In the genomic region with DNA sequence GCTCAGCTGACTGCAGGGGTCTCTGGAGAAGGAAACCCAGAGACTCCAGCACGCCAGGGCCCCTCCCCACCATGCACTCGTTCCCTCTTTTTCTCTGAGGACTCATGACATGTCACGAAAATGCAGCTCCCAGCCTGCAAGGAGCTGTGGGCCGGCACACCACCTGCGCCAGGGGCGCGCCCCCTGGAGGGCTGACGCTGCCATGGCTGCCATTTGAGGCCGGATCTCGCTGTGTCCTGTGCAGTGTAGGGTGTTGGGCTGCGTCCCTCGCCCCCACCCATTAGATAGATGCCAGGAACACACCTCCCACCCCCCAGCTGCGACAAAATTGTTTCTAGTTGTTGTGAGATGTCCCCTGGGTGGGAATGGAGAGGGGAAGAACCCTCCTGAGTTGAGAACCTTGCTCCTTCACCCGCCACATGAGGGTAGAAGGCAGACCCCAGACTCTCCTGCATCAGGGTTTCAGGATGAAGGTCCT, we compare ENCODE assay signal across 9 cellular contexts. TPM values are rescaled to one million over a fixed set of nuclear protein-coding genes. Genes with fewer than 3 reads are reported as not detected.
DNase-seq lines count a peak whose midpoint lies in the region; ATAC-seq and TF ChIP-seq lines count a peak whose summit lies in the region.
"Had no signal": no experiment of that assay in that cellular context is flagged by ENCODE, and none has a peak within 500 bp of the region (broad histone marks: within the 10 kb centered on the region; RNA-seq: fewer than 3 reads in every experiment).

No MANE protein-coding gene starts in this region.

- peak; percentile 75 to 77 for ATAC-seq in CD4-positive, CD25-positive, alpha-beta regulatory T cell (ENCODE audit: low read depth in 2 of 2)
- ATAC-seq in T-helper 17 cell (peak; percentile 78), GM21723 (IDR thresholded peaks at IDR 0.05; ENCODE audit: unreplicated experiment) (no peak), HG02938 (IDR thresholded peaks at IDR 0.05; ENCODE audit: unreplicated experiment) (no peak)

- H3K27me3 Mint-ChIP-seq in CD4-positive, CD25-positive, alpha-beta regulatory T cell, result no peaks in the 10 kb centered on the region
- H3K27me3 Mint-ChIP-seq in HFFc6 (ENCODE audit: insufficient read depth) (peaks cover 4% of the 10 kb centered on the region; the same call in 1 of the 2 replicates), T-helper 17 cell (no peaks in the 10 kb centered on the region)

- peak; percentile 94 for TF ChIP-seq CTCF in HFFc6 (IDR thresholded peaks at IDR 0.05)

- H3K36me3 ChIP-seq in CD4-positive, CD25-positive, alpha-beta regulatory T cell (ENCODE audit: control insufficient read depth, insufficient read depth, low read length), result peaks cover 3% of the 10 kb centered on the region

- no peak overlapping the region for H3K27ac Mint-ChIP-seq in CD4-positive, CD25-positive, alpha-beta regulatory T cell
- H3K27ac Mint-ChIP-seq in HFFc6, result no peak overlapping the region
- no peak overlapping the region for H3K27ac Mint-ChIP-seq in T-helper 17 cell

- peak; percentile 65 to 82 (median 75) for DNase-seq in CD4-positive, CD25-positive, alpha-beta regulatory T cell
- DNase-seq in HFFc6 (peak; percentile 22), T-helper 17 cell (peak; percentile 61 to 75 (median 64)), amygdala (lab: John Stamatoyannopoulos, UW) (peak in 40 of 56 donors; percentile 6 to 76 (median 32)), iPS-NIHi7 (ENCODE audit: extremely low spot score) (peak; percentile 83)
- DNase-seq in stimulated activated CD4-positive, alpha-beta T cell treated with anti-CD3 and anti-CD28 coated beads, Interleukin-1b, Interleukin-23, amount 100 ng/mL, for 4 hours (ENCODE audit: low read depth in 2 of 2), result peak; percentile 71 to 75

- peaks cover 40% of the 10 kb centered on the region for H3K4me1 ChIP-seq in CD4-positive, CD25-positive, alpha-beta regulatory T cell (ENCODE audit: control insufficient read depth, insufficient read depth, low read length, poor library complexity, severe bottlenecking)

- no peaks in the 10 kb centered on the region for H3K27me3 ChIP-seq in CD4-positive, CD25-positive, alpha-beta regulatory T cell (ENCODE audit: control insufficient read depth, insufficient read depth, low read length)
- H3K27me3 ChIP-seq: SJSA1 had no signal

- peaks cover 11 to 52% (median 36%) of the 10 kb centered on the region in 4 donors for H3K4me1 Mint-ChIP-seq in CD4-positive, CD25-positive, alpha-beta regulatory T cell
- H3K4me1 Mint-ChIP-seq in HFFc6 (ENCODE audit: low read depth) (peaks cover 27% of the 10 kb centered on the region), T-helper 17 cell (peaks cover 36% of the 10 kb centered on the region)

- no peak overlapping the region for H3K4me3 ChIP-seq in CD4-positive, CD25-positive, alpha-beta regulatory T cell (ENCODE audit: low read depth, low read length)
- H3K4me3 ChIP-seq: SJSA1 had no signal

- no peak overlapping the region for H3K27ac ChIP-seq in CD4-positive, CD25-positive, alpha-beta regulatory T cell (ENCODE audit: insufficient read depth, low read length, poor library complexity, severe bottlenecking)
- H3K27ac ChIP-seq: SJSA1 had no signal

- H3K4me3 Mint-ChIP-seq in CD4-positive, CD25-positive, alpha-beta regulatory T cell, result peak overlapping the region in 1 of 4 donors; percentile 18
- H3K4me3 Mint-ChIP-seq in HFFc6 (no peak overlapping the region), T-helper 17 cell (no peak overlapping the region)

- H3K36me3 Mint-ChIP-seq in CD4-positive, CD25-positive, alpha-beta regulatory T cell, result peaks cover 12% of the 10 kb centered on the region
- peaks cover 16% of the 10 kb centered on the region; the same call in 1 of the 2 replicates for H3K36me3 Mint-ChIP-seq in HFFc6 (ENCODE audit: low read depth)
- H3K36me3 Mint-ChIP-seq in T-helper 17 cell (ENCODE audit: low read depth), result peaks cover 2% of the 10 kb centered on the region

- peaks cover 0 to 2% (median 0%) of the 10 kb centered on the region in 7 donors for H3K9me3 Mint-ChIP-seq in CD4-positive, CD25-positive, alpha-beta regulatory T cell
- no peaks in the 10 kb centered on the region for H3K9me3 Mint-ChIP-seq in HFFc6

- H3K9me3 ChIP-seq in CD4-positive, CD25-positive, alpha-beta regulatory T cell (ENCODE audit: control insufficient read depth in 2 of 2, low read length in 2 of 2), result no peaks in the 10 kb centered on the region
- H3K9me3 ChIP-seq in T-helper 17 cell (ENCODE audit: control insufficient read depth, low read length, poor library complexity, severe bottlenecking), result no peaks in the 10 kb centered on the region
- H3K9me3 ChIP-seq: SJSA1 had no signal

RNA-seq across cellular contexts. Expression of gene SYNGR2, which starts 8.2 kb away (rescaled TPM):
- 58.5 TPM for total RNA-seq in CD4-positive, CD25-positive, alpha-beta regulatory T cell
- polyA plus RNA-seq in CD4-positive, CD25-positive, alpha-beta regulatory T cell, result 100 to 1,000 TPM; 156 to 180 (median 170) TPM
- 100 to 1,000 TPM in 1 of 6 experiments, 10 to 100 TPM in 5; 44.6 to 104 (median 54.7) TPM for total RNA-seq in HFFc6 (2021; fragmentation: NEBNext Ultra II Directional; extraction: Animal tissue kit (Norgen Biotek cat#: 25700))
- total RNA-seq in T-helper 17 cell, result 10 to 100 TPM; 49.5 to 68.1 TPM

RNA-seq across cellular contexts. Expression of gene TK1, which starts 10.3 kb away (rescaled TPM):
- total RNA-seq in CD4-positive, CD25-positive, alpha-beta regulatory T cell, result 3.2 TPM
- polyA plus RNA-seq in CD4-positive, CD25-positive, alpha-beta regulatory T cell, result 10 to 100 TPM; 12.4 to 33.8 (median 15.0) TPM
- 100 to 1,000 TPM in 4 of 6 experiments, 10 to 100 TPM in 2; 75.8 to 145 (median 136) TPM for total RNA-seq in HFFc6 (2021; fragmentation: NEBNext Ultra II Directional; extraction: Animal tissue kit (Norgen Biotek cat#: 25700))
- total RNA-seq in T-helper 17 cell, result 1 to 10 TPM in 1 of 2 donors, under 1 TPM in 1; 0.42 to 1.2 TPM

RNA-seq across cellular contexts. Expression of gene AFMID, which starts 10.6 kb away (rescaled TPM):
- total RNA-seq in CD4-positive, CD25-positive, alpha-beta regulatory T cell, result 3.5 TPM
- 1 to 10 TPM; 1.8 to 5.5 (median 2.6) TPM for polyA plus RNA-seq in CD4-positive, CD25-positive, alpha-beta regulatory T cell
- 10 to 100 TPM; 23.0 to 32.9 (median 26.2) TPM for total RNA-seq in HFFc6 (2021; fragmentation: NEBNext Ultra II Directional; extraction: Animal tissue kit (Norgen Biotek cat#: 25700))
- 1 to 10 TPM; 1.5 to 2.9 TPM for total RNA-seq in T-helper 17 cell

RNA-seq across cellular contexts. Expression of gene C17orf99, which starts 30.4 kb away (rescaled TPM):
- not detected for total RNA-seq in CD4-positive, CD25-positive, alpha-beta regulatory T cell
- polyA plus RNA-seq in CD4-positive, CD25-positive, alpha-beta regulatory T cell, result not detected
- not detected for total RNA-seq in HFFc6 (2021; fragmentation: NEBNext Ultra II Directional; extraction: Animal tissue kit (Norgen Biotek cat#: 25700))
- total RNA-seq in T-helper 17 cell, result not detected
- total RNA-seq: SJSA1 had no signal

RNA-seq across cellular contexts. Expression of gene BIRC5, which starts 37.5 kb away (rescaled TPM):
- 2.7 TPM for total RNA-seq in CD4-positive, CD25-positive, alpha-beta regulatory T cell
- polyA plus RNA-seq in CD4-positive, CD25-positive, alpha-beta regulatory T cell, result 10 to 100 TPM in 1 of 4 donors, 1 to 10 TPM in 3; 2.8 to 11.5 (median 7.5) TPM
- total RNA-seq in HFFc6 (2021; fragmentation: NEBNext Ultra II Directional; extraction: Animal tissue kit (Norgen Biotek cat#: 25700)), result 10 to 100 TPM; 41.8 to 89.7 (median 83.3) TPM
- total RNA-seq in T-helper 17 cell, result under 1 TPM; 0.40 to 0.44 TPM

Comparison
In these comparisons a context has a peak if more than half of its experiments do, and no peak if none do; other contexts are left out.
1. ATAC-seq: peak in CD4-positive, CD25-positive, alpha-beta regulatory T cell (2 of 2) and T-helper 17 cell (single experiment); none in GM21723 (single experiment) and HG02938 (single experiment).
2. DNase-seq: peak in every context shown above with its lines; median percentile 83 in iPS-NIHi7; 75 in CD4-positive, CD25-positive, alpha-beta regulatory T cell; 73 in stimulated activated CD4-positive, alpha-beta T cell treated with anti-CD3 and anti-CD28 coated beads, Interleukin-1b, Interleukin-23, amount 100 ng/mL, for 4 hours; 64 in T-helper 17 cell; 32 in amygdala; 22 in HFFc6.
3. RNA of gene TK1, which starts 10.3 kb away (total RNA-seq): 75.8 to 145 TPM in HFFc6; 3.2 TPM in CD4-positive, CD25-positive, alpha-beta regulatory T cell (single experiment) and 0.42 to 1.2 TPM in T-helper 17 cell; every median in the first group is over 10 times any median in the second.